In the genomic region with DNA sequence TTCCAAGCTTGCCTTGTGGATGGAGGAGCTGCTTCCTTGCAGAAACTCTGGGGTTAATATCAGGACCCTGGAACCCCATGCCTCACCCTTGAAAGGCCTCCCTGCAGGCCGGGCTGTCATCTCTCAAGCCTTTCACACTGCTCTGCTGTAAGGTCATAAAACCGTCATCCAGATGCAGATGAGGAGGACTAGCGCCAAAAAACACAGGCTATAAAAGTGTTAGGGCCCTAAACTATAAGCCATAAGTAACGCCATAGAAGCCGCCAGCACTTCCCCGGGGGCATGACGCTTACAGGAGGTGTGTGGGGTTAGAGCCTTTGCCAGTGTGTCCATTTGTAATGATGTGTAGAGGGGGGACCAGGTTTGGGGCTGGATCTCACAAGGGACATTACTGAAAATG, we compare ENCODE assay signal across 18 cellular contexts. TPM values are rescaled to one million over a fixed set of nuclear protein-coding genes. Genes with fewer than 3 reads are reported as not detected.
"Had no signal": no experiment of that assay in that cellular context is flagged by ENCODE, and none has a peak within 500 bp of the region (broad histone marks: within the 10 kb centered on the region; RNA-seq: fewer than 3 reads in every experiment).

No MANE protein-coding gene starts in this region.

- H3K36me3 Mint-ChIP-seq: activated naive CD4-positive, alpha-beta T cell treated with anti-CD3 and anti-CD28 coated beads, Interleukin-2, amount 50 U/mL, for 24 hours; stimulated activated effector memory CD8-positive, alpha-beta T cell treated with anti-CD3 and anti-CD28 coated beads, Interleukin-12 subunit alpha, Interleukin-12 subunit beta, amount 100 ng/mL, for 72 hours; type B pancreatic cell had no signal

- H3K4me1 Mint-ChIP-seq: activated naive CD4-positive, alpha-beta T cell treated with anti-CD3 and anti-CD28 coated beads, Interleukin-2, amount 50 U/mL, for 24 hours; stimulated activated effector memory CD8-positive, alpha-beta T cell treated with anti-CD3 and anti-CD28 coated beads, Interleukin-12 subunit alpha, Interleukin-12 subunit beta, amount 100 ng/mL, for 72 hours had no signal

- H3K4me3 ChIP-seq: ascending aorta, breast epithelium, coronary artery, gastrocnemius medialis, left ventricle myocardium inferior, ovary, stomach had no signal

- DNase-seq: activated CD4-positive, alpha-beta T cell treated with anti-CD3 and anti-CD28 coated beads for 1 hour; activated CD4-positive, alpha-beta T cell treated with anti-CD3 and anti-CD28 coated beads, Interleukin-2, amount 50 U/mL, for 4 hours; activated gamma-delta T cell; gastrocnemius medialis; head of caudate nucleus; kidney; left ventricle myocardium inferior; mammary epithelial cell; ovary; stimulated activated CD4-positive, alpha-beta T cell treated with anti-CD3 and anti-CD28 coated beads, Interleukin-4, amount 100 ng/mL, for 24 hours; stomach; WERI-Rb-1 had no signal

- H3K36me3 ChIP-seq: ascending aorta, breast epithelium, gastrocnemius medialis, left ventricle myocardium inferior, ovary, stomach, WERI-Rb-1 had no signal

- H3K27ac Mint-ChIP-seq: activated naive CD4-positive, alpha-beta T cell treated with anti-CD3 and anti-CD28 coated beads, Interleukin-2, amount 50 U/mL, for 24 hours; stimulated activated effector memory CD8-positive, alpha-beta T cell treated with anti-CD3 and anti-CD28 coated beads, Interleukin-12 subunit alpha, Interleukin-12 subunit beta, amount 100 ng/mL, for 72 hours; type B pancreatic cell had no signal

- H3K27ac ChIP-seq: ascending aorta, breast epithelium, coronary artery, gastrocnemius medialis, left ventricle myocardium inferior, ovary, stomach, WERI-Rb-1 had no signal

- H3K27me3 Mint-ChIP-seq: activated naive CD4-positive, alpha-beta T cell treated with anti-CD3 and anti-CD28 coated beads, Interleukin-2, amount 50 U/mL, for 24 hours; type B pancreatic cell had no signal

- H3K9me3 ChIP-seq: ascending aorta, breast epithelium, gastrocnemius medialis, left ventricle myocardium inferior, ovary had no signal

- H3K27me3 ChIP-seq: ascending aorta, breast epithelium, gastrocnemius medialis, ovary had no signal

- H3K9me3 Mint-ChIP-seq: activated naive CD4-positive, alpha-beta T cell treated with anti-CD3 and anti-CD28 coated beads, Interleukin-2, amount 50 U/mL, for 24 hours; type B pancreatic cell had no signal

- H3K4me3 Mint-ChIP-seq: activated naive CD4-positive, alpha-beta T cell treated with anti-CD3 and anti-CD28 coated beads, Interleukin-2, amount 50 U/mL, for 24 hours; stimulated activated effector memory CD8-positive, alpha-beta T cell treated with anti-CD3 and anti-CD28 coated beads, Interleukin-12 subunit alpha, Interleukin-12 subunit beta, amount 100 ng/mL, for 72 hours; type B pancreatic cell had no signal

- H3K4me1 ChIP-seq: ascending aorta, breast epithelium, gastrocnemius medialis, left ventricle myocardium inferior, stomach had no signal

RNA-seq across cellular contexts. Expression of gene CDH4, which starts 47.6 kb away (rescaled TPM):
- total RNA-seq: ascending aorta had no signal
